In genomic region chr4:126582737-126583136, GRCh38 we compare ENCODE assay signal across 17 cellular contexts.
DNase-seq lines count a peak whose midpoint lies in the region; ATAC-seq and TF ChIP-seq lines count a peak whose summit lies in the region.
"Had no signal": no experiment of that assay in that cellular context is flagged by ENCODE, and none has a peak within 500 bp of the region (broad histone marks: within the 10 kb centered on the region; RNA-seq: fewer than 3 reads in every experiment).

No MANE protein-coding gene starts in this region.

- no peak overlapping the region for H3K27ac ChIP-seq in SK-N-SH (ENCODE audit: low read depth in 2 of 2, low read length in 1 of 2)
- H3K27ac ChIP-seq: dorsolateral prefrontal cortex had no signal

- peaks cover 3% of the 10 kb centered on the region; the same call in 1 of the 2 replicates for H3K9me3 ChIP-seq in SK-N-SH

- POLR2A ChIA-PET in AG04449 (lab: Yijun Ruan, JAX) (no interaction called here), SK-N-SH (lab: Yijun Ruan, JAX) (no interaction called here)

- TF ChIP-seq EP300 in SK-N-SH (IDR thresholded peaks at IDR 0.05; ENCODE audit: borderline replicate concordance in 1 of 2, low read depth in 1 of 2, low read length in 1 of 2) = no peak

- H3K4me3 ChIP-seq in AG04449 (ENCODE audit: low read depth, low read length) (no peak overlapping the region), SK-N-SH (ENCODE audit: low read depth in 2 of 2, low read length in 1 of 2) (no peak overlapping the region), fibroblast of mammary gland (ENCODE audit: control insufficient read depth, low read depth, low read length) (no peak overlapping the region)
- H3K4me3 ChIP-seq: dorsolateral prefrontal cortex, lung had no signal

- H3K36me3 ChIP-seq in SK-N-SH (replicated peaks in 1 of 2; ENCODE audit: control insufficient read depth in 1 of 2, insufficient read depth in 2 of 2, low read length in 1 of 2) = no peaks in the 10 kb centered on the region

- no peaks in the 10 kb centered on the region for H4K20me1 ChIP-seq in SK-N-SH (ENCODE audit: insufficient read depth)

- peak; percentile 47 for ATAC-seq in GM18868 (IDR thresholded peaks at IDR 0.05; ENCODE audit: unreplicated experiment)
- ATAC-seq: activated CD8-positive, alpha-beta memory T cell treated with anti-CD3 and anti-CD28 coated beads, Interleukin-2, amount 10 ng/mL, durations not matched to agents 7 days and 5 days had no signal

- no peaks in the 10 kb centered on the region for H3F3A ChIP-seq in SK-N-SH (replicated peaks; ENCODE audit: insufficient read depth)

- no peaks in the 10 kb centered on the region for H3K79me2 ChIP-seq in SK-N-SH (ENCODE audit: insufficient read depth)

- no peaks in the 10 kb centered on the region for H3K4me1 ChIP-seq in SK-N-SH (ENCODE audit: control insufficient read depth in 1 of 2, insufficient read depth in 2 of 2, low read depth in 1 of 2, low read length in 1 of 2)

- DNase-seq in AG04449 (ENCODE audit: low read depth, low spot score) (no peak), SK-N-SH (no peak), fibroblast of mammary gland (ENCODE audit: low read depth) (peak; percentile 6), cortex of kidney (lab: John Stamatoyannopoulos, UW) (no peak), NCI-H187 treated with DMSO at 0.1 percent for 48 hours (lab: John Stamatoyannopoulos, UW) (no peak), germinal center (ENCODE audit: low spot score) (no peak), HK-2 (ENCODE audit: unreplicated experiment) (no peak)
- DNase-seq: activated CD8-positive, alpha-beta memory T cell treated with anti-CD3 and anti-CD28 coated beads, Interleukin-2, amount 10 ng/mL, durations not matched to agents 7 days and 5 days; activated naive CD8-positive, alpha-beta T cell treated with anti-CD3 and anti-CD28 coated beads, Interleukin-2, amount 10 ng/mL, durations not matched to agents 7 days and 5 days; C1 segment of cervical spinal cord; dorsolateral prefrontal cortex; glutamatergic neuron; GOT3; NCI-H2081 treated with DMSO at 0.1 percent for 48 hours; T-helper 2 cell had no signal

- no peaks in the 10 kb centered on the region for H3K27me3 ChIP-seq in SK-N-SH (ENCODE audit: insufficient read depth)

- H2AFZ ChIP-seq in SK-N-SH (ENCODE audit: low read depth) = no peak overlapping the region

- no peak overlapping the region for H3K9ac ChIP-seq in SK-N-SH

- H3K9me2 ChIP-seq in SK-N-SH = no peaks in the 10 kb centered on the region

- TF ChIP-seq CTCF in AG04449 (IDR thresholded peaks at IDR 0.05; ENCODE audit: insufficient read depth, low read length, missing control alignments) = peak; percentile 14
- TF ChIP-seq CTCF in SK-N-SH (IDR thresholded peaks at IDR 0.05) = no peak
- TF ChIP-seq CTCF in fibroblast of mammary gland (conservative IDR thresholded peaks at IDR 0.05; ENCODE audit: control insufficient read depth, insufficient read depth, low read depth, low read length) = peak; percentile 22

- no CpG with 5 or more reads among the region's 2 CpGs for WGBS in SK-N-SH (ENCODE audit: low lambda C conversion rate)

- CTCF ChIA-PET in AG04449 (lab: Yijun Ruan, JAX) = interaction anchor here (0.9 to 1.8 kb wide), 4 partner anchors 9 to 1269 kb away, joined by 3 to 7 read pairs (median 4); no protein-coding TSS in a partner anchor
- CTCF ChIA-PET in SK-N-SH (lab: Yijun Ruan, JAX) = interaction anchor here (0.9 to 2.0 kb wide), 6 partner anchors 9 to 1269 kb away, joined by 3 to 7 read pairs (median 4); no protein-coding TSS in a partner anchor

- TF ChIP-seq RAD21 in SK-N-SH (IDR thresholded peaks at IDR 0.05; ENCODE audit: low read length) = peak; percentile 35

- H3K4me2 ChIP-seq in SK-N-SH = no peak overlapping the region

TF ChIP-seq in SK-N-SH, 30 proteins besides CTCF, POLR2A, EP300 and RAD21:
- TF ChIP-seq MEF2A (IDR thresholded peaks at IDR 0.05; ENCODE audit: borderline replicate concordance, low read depth) = no peak
- TF ChIP-seq NFIC (IDR thresholded peaks at IDR 0.05; ENCODE audit: borderline replicate concordance) = no peak
- no peak for TF ChIP-seq TCF12 (IDR thresholded peaks at IDR 0.05)
- no peak for TF ChIP-seq SIN3A (IDR thresholded peaks at IDR 0.05; ENCODE audit: borderline replicate concordance, low read depth, low read length)
- TF ChIP-seq RFX5 (IDR thresholded peaks at IDR 0.05; ENCODE audit: low read length) = no peak
- no peak for TF ChIP-seq IRF3 (IDR thresholded peaks at IDR 0.05; ENCODE audit: low read depth, low read length)
- no peak for TF ChIP-seq REST (IDR thresholded peaks at IDR 0.05; ENCODE audit: low read depth, low read length)
- TF ChIP-seq FOXJ3 (CRISPR knock-in tag; IDR thresholded peaks at IDR 0.05) = no peak
- no peak for TF ChIP-seq YY1 (IDR thresholded peaks at IDR 0.05; ENCODE audit: low read depth)
- TF ChIP-seq RCOR1 (IDR thresholded peaks at IDR 0.05; ENCODE audit: low read length) = no peak
- no peak for TF ChIP-seq POLR2AphosphoS5 (IDR thresholded peaks at IDR 0.05; ENCODE audit: low read depth, low read length)
- TF ChIP-seq JUND (IDR thresholded peaks at IDR 0.05) = no peak
- TF ChIP-seq PBX3 (IDR thresholded peaks at IDR 0.05) = no peak
